In the genomic region with DNA sequence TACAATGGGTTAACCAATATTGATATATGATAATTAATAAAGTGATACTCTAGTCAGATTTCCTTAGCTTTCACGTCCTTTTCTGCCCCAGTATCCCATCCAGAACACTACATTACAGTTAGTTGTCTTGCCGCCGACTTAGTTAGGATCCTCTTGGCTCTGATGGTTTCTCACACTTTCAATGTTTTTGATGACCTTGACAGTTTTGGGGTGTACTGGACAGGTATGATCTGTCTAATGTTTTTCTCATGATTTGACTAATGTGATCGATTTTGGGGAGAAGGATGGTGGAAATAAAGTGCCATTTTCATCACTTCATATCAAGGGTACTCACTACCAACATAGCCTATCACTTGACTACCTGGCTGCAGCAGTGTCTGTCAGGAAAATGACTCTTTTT, we compare ENCODE assay signal across 21 cellular contexts.
A peak's percentile ranks its signal among the peaks of the same experiment; 100 is the strongest.
DNase-seq lines count a peak whose midpoint lies in the region; ATAC-seq, FAIRE-seq and TF ChIP-seq lines count a peak whose summit lies in the region.
"Had no signal": no experiment of that assay in that cellular context is flagged by ENCODE, and none has a peak within 500 bp of the region (broad histone marks: within the 10 kb centered on the region; RNA-seq: fewer than 3 reads in every experiment).

No MANE protein-coding gene starts in this region.

- TF ChIP-seq RAD21 in HepG2 (CRISPR knock-in tag; IDR thresholded peaks at IDR 0.05) (no peak), IMR-90 (IDR thresholded peaks at IDR 0.05; ENCODE audit: low read length) (no peak), H1 (IDR thresholded peaks at IDR 0.05 in 1 of 2, conservative IDR thresholded peaks at IDR 0.05 in 1 of 2; ENCODE audit: low read depth in 2 of 2, low read length in 2 of 2) (no peak)

- H2BK120ac ChIP-seq in IMR-90 (ENCODE audit: low read depth, low read length) (no peak overlapping the region), H1 (replicated peaks; ENCODE audit: low read depth, low read length) (no peak overlapping the region)

- H3K14ac ChIP-seq in IMR-90 (replicated peaks; ENCODE audit: low read depth, low read length): no peak overlapping the region
- H3K14ac ChIP-seq in H1 (ENCODE audit: insufficient read length): no peak overlapping the region

- H3K36me3 ChIP-seq in HepG2 (replicated peaks in 1 of 2; ENCODE audit: control insufficient read depth in 1 of 2, insufficient read depth in 2 of 2, low read length in 2 of 2): no peaks in the 10 kb centered on the region
- no peaks in the 10 kb centered on the region for H3K36me3 ChIP-seq in right lobe of liver
- H3K36me3 ChIP-seq in IMR-90 (ENCODE audit: control insufficient read depth, insufficient read depth, low read length): no peaks in the 10 kb centered on the region
- H3K36me3 ChIP-seq in H1 (ENCODE audit: control insufficient read depth in 2 of 4, insufficient read depth in 4 of 4, low read length in 3 of 4): no peaks in the 10 kb centered on the region
- no peaks in the 10 kb centered on the region for H3K36me3 ChIP-seq in mammary epithelial cell (ENCODE audit: insufficient read depth, low read length)
- H3K36me3 ChIP-seq: BLaER1 treated with 17β-estradiol and CSF1 and Interleukin-3, amounts not matched to agents 10 nM and 100 nM had no signal

- no peak overlapping the region for H2BK12ac ChIP-seq in H1 (ENCODE audit: low read depth, low read length)

- no peaks in the 10 kb centered on the region for H3K9me3 ChIP-seq in HepG2 (ENCODE audit: low read length)
- H3K9me3 ChIP-seq in right lobe of liver: no peaks in the 10 kb centered on the region
- no peaks in the 10 kb centered on the region for H3K9me3 ChIP-seq in IMR-90 (ENCODE audit: control insufficient read depth, insufficient read depth, low read length)
- no peaks in the 10 kb centered on the region; a peak in 1 of 4 replicates for H3K9me3 ChIP-seq in H1 (ENCODE audit: insufficient read depth in 2 of 2, low read depth in 1 of 2, low read length in 1 of 2)
- H3K9me3 ChIP-seq in mammary epithelial cell (replicated peaks; ENCODE audit: insufficient read depth, low read length): no peaks in the 10 kb centered on the region
- H3K9me3 ChIP-seq: Caco-2 had no signal

- H3K4me3 ChIP-seq in HepG2 (replicated peaks in 1 of 3; ENCODE audit: insufficient read depth in 1 of 3, low read depth in 2 of 3, low read length in 3 of 3): no peak overlapping the region
- H3K4me3 ChIP-seq in right lobe of liver: no peak overlapping the region
- no peak overlapping the region for H3K4me3 ChIP-seq in IMR-90 (ENCODE audit: insufficient read depth, low read depth, low read length)
- no peak overlapping the region for H3K4me3 ChIP-seq in H1 (ENCODE audit: extremely low read depth in 1 of 4, insufficient read depth in 2 of 4, low read depth in 3 of 4, low read length in 4 of 4)
- no peak overlapping the region for H3K4me3 ChIP-seq in mammary epithelial cell (replicated peaks in 1 of 3; ENCODE audit: insufficient read depth in 1 of 3, low read depth in 2 of 3, low read length in 3 of 3)
- H3K4me3 ChIP-seq: BLaER1 treated with 17β-estradiol and CSF1 and Interleukin-3, amounts not matched to agents 10 nM and 100 nM had no signal

- no peak overlapping the region for H3K27ac ChIP-seq in HepG2 (ENCODE audit: extremely low read length, insufficient read depth, low read length)
- no peak overlapping the region for H3K27ac ChIP-seq in right lobe of liver
- no peak overlapping the region for H3K27ac ChIP-seq in IMR-90 (ENCODE audit: insufficient read depth, low read length)
- H3K27ac ChIP-seq in H1 (ENCODE audit: low read depth, low read length): no peak overlapping the region
- no peak overlapping the region for H3K27ac ChIP-seq in mammary epithelial cell (ENCODE audit: insufficient read depth, low read depth, low read length)
- H3K27ac ChIP-seq: BLaER1 treated with 17β-estradiol and CSF1 and Interleukin-3, amounts not matched to agents 10 nM and 100 nM; C4-2B had no signal

- no TSS peak for BruUV-seq in HepG2 (replicated peaks; lab: Mats Ljungman, UMichigan)
- no TSS peak for BruUV-seq in IMR-90 (replicated peaks; lab: Mats Ljungman, UMichigan)
- BruUV-seq in mammary epithelial cell (replicated peaks; lab: Mats Ljungman, UMichigan): no TSS peak

- 0 out of 2 replicates have a peak, but pooled peaks cover 2% of the 10 kb centered on the region for H3K23me2 ChIP-seq in H1 (ENCODE audit: low read depth, low read length)

- H4K91ac ChIP-seq in IMR-90 (ENCODE audit: insufficient read depth, low read depth, low read length) (no peak overlapping the region), H1 (replicated peaks; ENCODE audit: insufficient read length, low read length) (no peak overlapping the region)

- intact Hi-C loops in HepG2 (cut with micrococcal nuclease; ENCODE audit: unreplicated experiment) (no loop called here), right lobe of liver (cut with DNase I) (no loop called here), IMR-90 (cut with micrococcal nuclease) (no loop called here), mammary epithelial cell (cut with micrococcal nuclease) (no loop called here)

- CTCF ChIA-PET in HepG2 (lab: Yijun Ruan, JAX; ENCODE audit: low intra/inter-chr PET ratio, low total read pairs): no interaction called here
- CTCF ChIA-PET in IMR-90 (lab: Yijun Ruan, JAX): interaction anchor here (0.6 kb wide), 1 partner anchor 1236 kb away, joined by 3 read pairs; no protein-coding TSS in a partner anchor
- CTCF ChIA-PET in H1 (lab: Charles Lee; ENCODE audit: partially characterized antibody): interaction anchor here (0.9 kb wide), 2 partner anchors 8 to 137 kb away, joined by 3 read pairs; no protein-coding TSS in a partner anchor
- CTCF ChIA-PET in mammary epithelial cell (lab: Charles Lee; ENCODE audit: low non-redundant PET): no interaction called here

- no peak overlapping the region for H2BK5ac ChIP-seq in IMR-90 (ENCODE audit: low read depth, low read length, poor library complexity, severe bottlenecking)
- H2BK5ac ChIP-seq in H1 (ENCODE audit: low read depth, low read length): no peak overlapping the region

- dilution Hi-C loops in IMR-90 (cut with HindIII; ENCODE audit: low sequenced_read_pairs, unreplicated experiment): no loop called here
- dilution Hi-C loops in mammary epithelial cell (cut with HindIII; ENCODE audit: low sequenced_read_pairs): no loop called here

- H3K79me2 ChIP-seq in HepG2 (ENCODE audit: insufficient read depth, low read length) (no peaks in the 10 kb centered on the region), H1 (ENCODE audit: control insufficient read depth in 1 of 2, insufficient read depth in 2 of 2, low read length in 2 of 2) (no peaks in the 10 kb centered on the region), mammary epithelial cell (ENCODE audit: insufficient read depth, low read length) (no peaks in the 10 kb centered on the region)

- H3K79me1 ChIP-seq in IMR-90 (ENCODE audit: low read depth in 1 of 2, low read length in 2 of 2): no peaks in the 10 kb centered on the region
- no peaks in the 10 kb centered on the region for H3K79me1 ChIP-seq in H1 (ENCODE audit: low read depth, low read length)

- H2AFZ ChIP-seq in HepG2 (ENCODE audit: low read length): no peak overlapping the region
- no peak overlapping the region for H2AFZ ChIP-seq in IMR-90 (replicated peaks; ENCODE audit: low read length, poor library complexity)
- no peak overlapping the region for H2AFZ ChIP-seq in H1 (ENCODE audit: low read length)
- no peak overlapping the region for H2AFZ ChIP-seq in mammary epithelial cell (ENCODE audit: low read depth, low read length)

- H4K8ac ChIP-seq in IMR-90 (ENCODE audit: low read depth in 2 of 2, low read length in 2 of 2) (no peak overlapping the region), H1 (ENCODE audit: extremely low read depth, insufficient read depth, low read length) (no peak overlapping the region)

- H2AK5ac ChIP-seq in IMR-90 (ENCODE audit: low read depth, low read length) (no peak overlapping the region), H1 (ENCODE audit: low read depth, low read length) (0 out of 2 replicates have a peak overlapping the region, but pooled peaks have one; percentile 13)

- H4K20me1 ChIP-seq in HepG2 (ENCODE audit: insufficient read depth, low read length) (no peaks in the 10 kb centered on the region), IMR-90 (ENCODE audit: insufficient read depth, low read length) (no peaks in the 10 kb centered on the region), H1 (replicated peaks in 1 of 2; ENCODE audit: control insufficient read depth in 1 of 2, insufficient read depth in 2 of 2, low read length in 2 of 2) (no peaks in the 10 kb centered on the region), mammary epithelial cell (ENCODE audit: insufficient read depth, low read length) (no peaks in the 10 kb centered on the region)
- H4K20me1 ChIP-seq: BLaER1 treated with 17β-estradiol and CSF1 and Interleukin-3, amounts not matched to agents 10 nM and 100 nM had no signal

- H3K23ac ChIP-seq in IMR-90 (ENCODE audit: low read depth, low read length): no peak overlapping the region
- H3K23ac ChIP-seq in H1 (ENCODE audit: insufficient read length): no peak overlapping the region

- H2BK15ac ChIP-seq in IMR-90 (ENCODE audit: low read depth, low read length) (no peak overlapping the region), H1 (ENCODE audit: low read length) (no peak overlapping the region)

- no peak overlapping the region for H2BK20ac ChIP-seq in IMR-90 (ENCODE audit: low read depth, low read length)
- H2BK20ac ChIP-seq in H1 (ENCODE audit: low read length): no peak overlapping the region

- H3K4me1 ChIP-seq in HepG2 (ENCODE audit: insufficient read depth, low read length) (no peaks in the 10 kb centered on the region), right lobe of liver (no peaks in the 10 kb centered on the region), IMR-90 (ENCODE audit: control insufficient read depth, insufficient read depth, low read length) (no peaks in the 10 kb centered on the region), H1 (replicated peaks in 1 of 4; ENCODE audit: control insufficient read depth in 3 of 4, insufficient read depth in 4 of 4, low read length in 3 of 4) (no peaks in the 10 kb centered on the region), mammary epithelial cell (ENCODE audit: insufficient read depth, low read length) (no peaks in the 10 kb centered on the region)
- H3K4me1 ChIP-seq: BLaER1 treated with 17β-estradiol and CSF1 and Interleukin-3, amounts not matched to agents 10 nM and 100 nM; Caco-2 had no signal

- no peak overlapping the region for H3K9ac ChIP-seq in HepG2 (ENCODE audit: insufficient read depth, low read depth, low read length)
- no peak overlapping the region for H3K9ac ChIP-seq in IMR-90 (ENCODE audit: low read depth, low read length)
- H3K9ac ChIP-seq in H1 (replicated peaks in 1 of 4; ENCODE audit: extremely low read depth in 1 of 4, low read depth in 3 of 4, low read length in 3 of 4): no peak overlapping the region
- H3K9ac ChIP-seq in mammary epithelial cell (ENCODE audit: insufficient read depth, low read length): no peak overlapping the region
- H3K9ac ChIP-seq: BLaER1 treated with 17β-estradiol and CSF1 and Interleukin-3, amounts not matched to agents 10 nM and 100 nM had no signal

- TF ChIP-seq CTCF in HepG2 (CRISPR knock-in tag; IDR thresholded peaks at IDR 0.05) (no peak), right lobe of liver (IDR thresholded peaks at IDR 0.05) (no peak), IMR-90 (conservative IDR thresholded peaks at IDR 0.05; ENCODE audit: low read depth, low read length) (no peak), H1 (IDR thresholded peaks at IDR 0.05; ENCODE audit: control extremely low read depth in 1 of 3, insufficient read depth in 1 of 3, low read depth in 1 of 3, low read length in 3 of 3) (no peak), mammary epithelial cell (conservative IDR thresholded peaks at IDR 0.05 in 1 of 2, IDR thresholded peaks at IDR 0.05 in 1 of 2; ENCODE audit: extremely low read depth in 1 of 2, insufficient read depth in 1 of 2, low read depth in 1 of 2, low read length in 2 of 2) (no peak)

- 48% methylated on average over 4 of the region's 4 CpGs for WGBS in HepG2 (ENCODE audit: low lambda C conversion rate)
- WGBS in right lobe of liver (ENCODE audit: insufficient coverage, low coverage, low lambda C conversion rate, missing lambda C conversion rate): 68% methylated on average over 4 of the region's 4 CpGs
- no CpG with 5 or more reads among the region's 4 CpGs for WGBS in IMR-90 (ENCODE audit: extremely low coverage in 2 of 2, insufficient read length in 1 of 2), 2 experiments
- 94% methylated on average over 4 of the region's 4 CpGs; no CpG with 5 or more reads in 1 of the 2 experiments for WGBS in H1 (ENCODE audit: extremely low coverage in 1 of 2, insufficient coverage in 1 of 2, insufficient read length in 1 of 2, insufficient replicate concordance in 2 of 2, low coverage in 1 of 2, low lambda C conversion rate in 2 of 2, missing lambda C conversion rate in 1 of 2), 2 experiments
- WGBS in mammary epithelial cell (ENCODE audit: low coverage, missing lambda C conversion rate): 67% methylated on average over 4 of the region's 4 CpGs

- no peak for TF ChIP-seq POLR2A in HepG2 (IDR thresholded peaks at IDR 0.05; ENCODE audit: insufficient read depth in 1 of 2, low read depth in 2 of 2, low read length in 2 of 2)
- no peak for TF ChIP-seq POLR2A in right lobe of liver (IDR thresholded peaks at IDR 0.05)
- TF ChIP-seq POLR2A in IMR-90 (IDR thresholded peaks at IDR 0.05; ENCODE audit: low read depth, low read length): no peak
- TF ChIP-seq POLR2A in H1 (IDR thresholded peaks at IDR 0.05; ENCODE audit: control extremely low read depth in 1 of 2, low read depth in 2 of 2, low read length in 2 of 2): no peak

- H3K27me3 ChIP-seq in HepG2 (ENCODE audit: control insufficient read depth in 1 of 2, insufficient read depth in 2 of 2, low read length in 2 of 2): no peaks in the 10 kb centered on the region
- H3K27me3 ChIP-seq in right lobe of liver: no peaks in the 10 kb centered on the region
- H3K27me3 ChIP-seq in IMR-90 (ENCODE audit: control insufficient read depth, insufficient read depth, low read length): no peaks in the 10 kb centered on the region; the same call in 1 of the 2 replicates
- H3K27me3 ChIP-seq in H1 (replicated peaks in 1 of 4; ENCODE audit: control insufficient read depth in 3 of 4, extremely low read depth in 1 of 4, insufficient read depth in 3 of 4, low read length in 3 of 4): no peaks in the 10 kb centered on the region
- no peaks in the 10 kb centered on the region for H3K27me3 ChIP-seq in mammary epithelial cell (ENCODE audit: insufficient read depth, low read length)
- H3K27me3 ChIP-seq: BLaER1 treated with 17β-estradiol and CSF1 and Interleukin-3, amounts not matched to agents 10 nM and 100 nM had no signal

- no peaks in the 10 kb centered on the region for H3K9me1 ChIP-seq in IMR-90 (ENCODE audit: insufficient read depth, low read length)

- H3K4me2 ChIP-seq in HepG2 (ENCODE audit: low read depth, low read length): no peak overlapping the region
- H3K4me2 ChIP-seq in IMR-90 (ENCODE audit: low read depth, low read length): no peak overlapping the region
- H3K4me2 ChIP-seq in H1 (ENCODE audit: insufficient read depth in 1 of 2, low read depth in 2 of 2, low read length in 2 of 2): no peak overlapping the region
- no peak overlapping the region for H3K4me2 ChIP-seq in mammary epithelial cell (ENCODE audit: insufficient read depth, low read depth, low read length)
- H3K4me2 ChIP-seq: BLaER1 treated with 17β-estradiol and CSF1 and Interleukin-3, amounts not matched to agents 10 nM and 100 nM had no signal

- H3K18ac ChIP-seq in IMR-90 (ENCODE audit: low read depth, low read length) (no peak overlapping the region), H1 (ENCODE audit: extremely low read depth, low read length) (no peak overlapping the region)

- in situ Hi-C loops in HepG2 (cut with HindIII; ENCODE audit: extremely low pct_ligation_motif_present, low pct_unique_long_range_greater_than_20kb) (no loop called here), IMR-90 (cut with MboI; ENCODE audit: low sequenced_read_pairs) (no loop called here), mammary epithelial cell (cut with MboI; ENCODE audit: low sequenced_read_pairs in 2 of 2) (no loop called here)

- H3K56ac ChIP-seq in IMR-90 (ENCODE audit: extremely low read depth, insufficient read depth, low read length): no peak overlapping the region
- H3K56ac ChIP-seq in H1 (replicated peaks; ENCODE audit: insufficient read length, low read depth, low read length): no peak overlapping the region

- H2AK9ac ChIP-seq in IMR-90 (replicated peaks; ENCODE audit: low read depth, low read length, poor library complexity): no peak overlapping the region

- H4K5ac ChIP-seq in IMR-90 (ENCODE audit: low read depth, low read length) (no peak overlapping the region), H1 (ENCODE audit: insufficient read length, low read depth, low read length) (no peak overlapping the region)

- POLR2A ChIA-PET in HepG2 (lab: Yijun Ruan, JAX): no interaction called here
- POLR2A ChIA-PET in IMR-90 (lab: Charles Lee; ENCODE audit: unreplicated experiment): no interaction called here
- POLR2A ChIA-PET in H1 (lab: Charles Lee; ENCODE audit: partially characterized antibody): no interaction called here

- TF ChIP-seq EP300 in HepG2 (IDR thresholded peaks at IDR 0.05; ENCODE audit: low read depth in 2 of 2, low read length in 2 of 2): no peak
- no peak for TF ChIP-seq EP300 in HepG2 (CRISPR knock-in tag; IDR thresholded peaks at IDR 0.05; ENCODE audit: borderline replicate concordance)
- no peak for TF ChIP-seq EP300 in H1 (IDR thresholded peaks at IDR 0.05; ENCODE audit: borderline replicate concordance in 1 of 2, low read depth in 2 of 2, low read length in 2 of 2)

- ATAC-seq in HepG2 (no peak), right lobe of liver (no peak), IMR-90 (ENCODE audit: low read depth) (no peak)
- ATAC-seq: CD8-positive, alpha-beta T cell had no signal

- FAIRE-seq in HepG2 (lab: Jason Lieb, UNC) (no peak), H1 (lab: Jason Lieb, UNC) (no peak)
- FAIRE-seq: A204.1, D721Med, G401.6, GM12891, GM19239 had no signal

- H3K4ac ChIP-seq in IMR-90 (ENCODE audit: low read depth, low read length) (no peak overlapping the region), H1 (replicated peaks; ENCODE audit: insufficient read length, low read depth, low read length) (no peak overlapping the region)

- no peak for DNase-seq in HepG2 (ENCODE audit: low spot score)
- DNase-seq in right lobe of liver: no peak
- no peak for DNase-seq in IMR-90
- DNase-seq in H1 (ENCODE audit: low read depth in 1 of 2, low spot score in 2 of 2): no peak
- DNase-seq in NK-92 (lab: John Stamatoyannopoulos, UW; ENCODE audit: unreplicated experiment): no peak
- no peak for DNase-seq in mammary epithelial cell
- DNase-seq: 8988T; AML-193; Caco-2; Calu3; CD4-positive, alpha-beta T cell; CD8-positive, alpha-beta T cell; DMS79 treated with DMSO at 0.1 percent for 48 hours; GF-D8 had no signal

Comparison
In these comparisons a context has a peak if more than half of its experiments do, and no peak if none do; other contexts are left out.
1. CTCF ChIA-PET loops: an anchor here in IMR-90 (0.6 kb wide) and H1 (0.9 kb wide); none called in HepG2 and mammary epithelial cell.
2. Of the 41 proteins assayed by ChIP-seq in both HepG2 and H1: peak only in HepG2: MAFK; only in H1: none; in both: none; in neither: 40.